In the genomic region with DNA sequence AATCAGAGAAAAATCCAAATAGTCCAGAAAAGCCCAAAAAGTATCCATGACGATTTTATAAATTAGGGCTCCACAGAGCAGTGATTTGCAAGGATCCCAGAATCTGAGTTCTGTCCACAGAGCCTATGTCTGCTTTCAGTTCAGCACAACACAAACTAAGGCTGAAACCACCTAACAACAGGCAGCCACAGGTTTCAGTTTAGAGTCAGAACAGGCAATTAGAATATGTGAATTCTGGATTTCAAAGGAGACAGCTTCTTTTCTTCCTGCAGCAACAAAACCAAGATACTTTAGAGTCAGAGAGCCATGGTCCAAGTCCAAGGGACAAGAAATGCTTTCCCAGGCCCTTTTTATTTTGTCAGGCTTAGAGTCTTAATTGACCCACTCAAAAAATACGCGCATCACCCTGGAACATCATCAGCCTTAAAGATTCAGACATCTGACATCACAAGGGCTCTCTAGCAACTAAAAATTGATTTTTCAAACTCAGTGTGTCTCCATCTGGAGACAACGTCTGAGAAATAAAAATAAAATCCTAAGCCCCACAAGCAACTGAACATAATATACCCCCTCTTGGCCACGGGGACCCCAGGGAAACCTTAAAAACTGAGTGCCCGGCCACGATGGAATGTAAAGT, we compare ENCODE assay signal across 8 cellular contexts. TPM values are rescaled to one million over a fixed set of nuclear protein-coding genes. Genes with fewer than 3 reads are reported as not detected.
DNase-seq lines count a peak whose midpoint lies in the region; ATAC-seq and TF ChIP-seq lines count a peak whose summit lies in the region.

No MANE protein-coding gene starts in this region.

- peaks cover 51% of the 10 kb centered on the region for H3K27me3 Mint-ChIP-seq in activated naive CD4-positive, alpha-beta T cell treated with anti-CD3 and anti-CD28 coated beads, Interleukin-2, amount 10 ng/mL, durations not matched to agents 7 days and 5 days
- H3K27me3 Mint-ChIP-seq in brain: peaks cover 3% of the 10 kb centered on the region
- peaks cover 75% of the 10 kb centered on the region for H3K27me3 Mint-ChIP-seq in T-helper 2 cell treated with Interferon-gamma antibody and Interleukin-4, amounts not matched to agents 5 μg/mL and 100 μg/mL, for 36 hours (ENCODE audit: low read depth)

- no peak overlapping the region for H3K27ac Mint-ChIP-seq in activated naive CD4-positive, alpha-beta T cell treated with anti-CD3 and anti-CD28 coated beads, Interleukin-2, amount 10 ng/mL, durations not matched to agents 7 days and 5 days
- peak overlapping the region; percentile 67 to 94 (median 80) for H3K27ac Mint-ChIP-seq in brain
- H3K27ac Mint-ChIP-seq in T-helper 2 cell treated with Interferon-gamma antibody and Interleukin-4, amounts not matched to agents 5 μg/mL and 100 μg/mL, for 36 hours: no peak overlapping the region

- DNase-seq in activated naive CD4-positive, alpha-beta T cell treated with anti-CD3 and anti-CD28 coated beads, Interleukin-2, amount 10 ng/mL, durations not matched to agents 7 days and 5 days: peak; percentile 28
- DNase-seq in activated naive CD4-positive, alpha-beta T cell treated with Interleukin-2 at 50 U/mL for 16 hours: no peak
- DNase-seq in midbrain (lab: John Stamatoyannopoulos, UW) (peak; percentile 45), NCI-H526 (lab: John Stamatoyannopoulos, UW) (no peak)
- DNase-seq in T-helper 2 cell treated with Interferon-gamma antibody and Interleukin-4, amounts not matched to agents 5 μg/mL and 100 μg/mL, for 36 hours (ENCODE audit: low spot score): no peak
- DNase-seq in activated CD4-positive, alpha-beta T cell treated with anti-CD3 and anti-CD28 coated beads, Interleukin-2, amount 50 U/mL, for 1 hour: no peak

- ATAC-seq in HG03196 (IDR thresholded peaks at IDR 0.05; ENCODE audit: unreplicated experiment): peak; percentile 65

- CTCF ChIA-PET in activated naive CD4-positive, alpha-beta T cell treated with anti-CD3 and anti-CD28 coated beads, Interleukin-2, amount 10 ng/mL, durations not matched to agents 7 days and 5 days (lab: Charles Lee): interaction anchor here (2.1 kb wide), 1 partner anchor 18 kb away, joined by 6 read pairs; no protein-coding TSS in a partner anchor

- no peaks in the 10 kb centered on the region for H3K36me3 Mint-ChIP-seq in activated naive CD4-positive, alpha-beta T cell treated with anti-CD3 and anti-CD28 coated beads, Interleukin-2, amount 10 ng/mL, durations not matched to agents 7 days and 5 days
- H3K36me3 Mint-ChIP-seq in brain: peaks cover 9% of the 10 kb centered on the region
- no peaks in the 10 kb centered on the region for H3K36me3 Mint-ChIP-seq in T-helper 2 cell treated with Interferon-gamma antibody and Interleukin-4, amounts not matched to agents 5 μg/mL and 100 μg/mL, for 36 hours (ENCODE audit: low read depth)

- no peaks in the 10 kb centered on the region for H3K9me3 Mint-ChIP-seq in activated naive CD4-positive, alpha-beta T cell treated with anti-CD3 and anti-CD28 coated beads, Interleukin-2, amount 10 ng/mL, durations not matched to agents 7 days and 5 days
- peaks cover 5 to 13% (median 10%) of the 10 kb centered on the region in 5 experiments for H3K9me3 Mint-ChIP-seq in brain
- no peaks in the 10 kb centered on the region for H3K9me3 Mint-ChIP-seq in T-helper 2 cell treated with Interferon-gamma antibody and Interleukin-4, amounts not matched to agents 5 μg/mL and 100 μg/mL, for 36 hours

- H3K4me3 Mint-ChIP-seq in activated naive CD4-positive, alpha-beta T cell treated with anti-CD3 and anti-CD28 coated beads, Interleukin-2, amount 10 ng/mL, durations not matched to agents 7 days and 5 days: no peak overlapping the region
- peak overlapping the region in 2 of 5 experiments; percentile 25 to 34 for H3K4me3 Mint-ChIP-seq in brain
- no peak overlapping the region for H3K4me3 Mint-ChIP-seq in T-helper 2 cell treated with Interferon-gamma antibody and Interleukin-4, amounts not matched to agents 5 μg/mL and 100 μg/mL, for 36 hours

- TF ChIP-seq CTCF in brain (conservative IDR thresholded peaks at IDR 0.05): no peak

- peaks cover 20% of the 10 kb centered on the region for H3K4me1 Mint-ChIP-seq in activated naive CD4-positive, alpha-beta T cell treated with anti-CD3 and anti-CD28 coated beads, Interleukin-2, amount 10 ng/mL, durations not matched to agents 7 days and 5 days
- H3K4me1 Mint-ChIP-seq in brain: peaks cover 71% of the 10 kb centered on the region
- H3K4me1 Mint-ChIP-seq in T-helper 2 cell treated with Interferon-gamma antibody and Interleukin-4, amounts not matched to agents 5 μg/mL and 100 μg/mL, for 36 hours (ENCODE audit: low read depth): peaks cover 19% of the 10 kb centered on the region

RNA-seq across cellular contexts. Expression of a gene that starts 23.7 kb away (rescaled TPM):
- 6.2 TPM for polyA plus RNA-seq in brain (ENCODE audit: insufficient read depth, low read depth, low replicate concordance)

RNA-seq across cellular contexts. Expression of a gene that starts 26.3 kb away (rescaled TPM):
- polyA plus RNA-seq in brain (ENCODE audit: insufficient read depth, low read depth, low replicate concordance): not detected

RNA-seq across cellular contexts. Expression of a gene that starts 40.9 kb away (rescaled TPM):
- 15.9 TPM for polyA plus RNA-seq in brain (ENCODE audit: insufficient read depth, low read depth, low replicate concordance)

RNA-seq across cellular contexts. Expression of a gene that starts 49.7 kb away (rescaled TPM):
- polyA plus RNA-seq in brain (ENCODE audit: insufficient read depth, low read depth, low replicate concordance): 5.4 TPM

Comparison
In these comparisons a context has a peak if more than half of its experiments do, and no peak if none do; other contexts are left out.
1. DNase-seq: peak in activated naive CD4-positive, alpha-beta T cell treated with anti-CD3 and anti-CD28 coated beads, Interleukin-2, amount 10 ng/mL, durations not matched to agents 7 days and 5 days (single experiment) and midbrain (single experiment); none in activated naive CD4-positive, alpha-beta T cell treated with Interleukin-2 at 50 U/mL for 16 hours (single experiment), T-helper 2 cell treated with Interferon-gamma antibody and Interleukin-4, amounts not matched to agents 5 μg/mL and 100 μg/mL, for 36 hours (single experiment), activated CD4-positive, alpha-beta T cell treated with anti-CD3 and anti-CD28 coated beads, Interleukin-2, amount 50 U/mL, for 1 hour (single experiment) and NCI-H526 (0 of 2).
2. H3K27ac Mint-ChIP-seq: peak in brain (5 of 5); none in activated naive CD4-positive, alpha-beta T cell treated with anti-CD3 and anti-CD28 coated beads, Interleukin-2, amount 10 ng/mL, durations not matched to agents 7 days and 5 days (single experiment) and T-helper 2 cell treated with Interferon-gamma antibody and Interleukin-4, amounts not matched to agents 5 μg/mL and 100 μg/mL, for 36 hours (single experiment).